14 cellular contexts compared by ENCODE assay signal in the genomic region with DNA sequence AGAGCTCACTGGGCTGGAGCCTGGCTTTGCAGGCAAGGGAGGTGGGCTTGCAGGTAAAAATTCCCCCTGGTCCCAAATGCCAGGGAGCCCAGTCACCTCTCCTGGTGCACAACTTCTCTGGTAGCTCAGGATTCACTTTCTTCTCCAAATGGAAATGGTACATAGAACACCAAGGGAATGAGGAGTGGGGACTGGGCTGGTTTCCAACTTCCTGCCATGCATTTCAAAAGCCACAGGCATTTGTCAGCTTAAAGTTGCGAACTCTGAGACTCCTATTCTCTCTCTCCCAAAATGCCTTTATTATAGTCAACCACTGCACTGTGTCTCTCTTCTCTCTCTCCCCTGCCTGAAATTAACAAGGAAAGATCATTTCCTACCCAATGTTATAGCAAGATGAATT.
A peak's percentile ranks its signal among the peaks of the same experiment; 100 is the strongest.
DNase-seq lines count a peak whose midpoint lies in the region; TF ChIP-seq lines count a peak whose summit lies in the region.
"Had no signal": no experiment of that assay in that cellular context is flagged by ENCODE, and none has a peak within 500 bp of the region (broad histone marks: within the 10 kb centered on the region; RNA-seq: fewer than 3 reads in every experiment).

No MANE protein-coding gene starts in this region.

- BruUV-seq in A673 (replicated peaks; lab: Mats Ljungman, UMichigan) = no TSS peak

- no peak overlapping the region for H3K27ac ChIP-seq in A673 (ENCODE audit: low read depth, low read length, poor library complexity, severe bottlenecking)

- no peak for TF ChIP-seq CTCF in A673 (conservative IDR thresholded peaks at IDR 0.05; ENCODE audit: low read depth, low read length)

- POLR2A ChIA-PET in A673 (lab: Charles Lee; ENCODE audit: low non-redundant PET) = no interaction called here

- DNase-seq in A673 (ENCODE audit: low spot score) = peak; percentile 1
- peak; percentile 71 for DNase-seq in M059J (ENCODE audit: low read depth)
- DNase-seq in adipocyte (ENCODE audit: low read depth) = peak; percentile 47
- peak; percentile 10 for DNase-seq in iPS-NIHi11 (ENCODE audit: low spot score)
- no peak for DNase-seq in NCI-H510A treated with DMSO at 0.1 percent for 48 hours (lab: John Stamatoyannopoulos, UW)
- no peak for DNase-seq in NCI-H2227 treated with DMSO at 0.1 percent for 48 hours (lab: John Stamatoyannopoulos, UW)
- no peak for DNase-seq in cortex of kidney (lab: John Stamatoyannopoulos, UW)
- DNase-seq in activated CD4-positive, alpha-beta T cell treated with anti-CD3 and anti-CD28 coated beads for 4 hours = no peak
- DNase-seq: COR-L47, KBM-7, MM.1S, NCI-H1105 treated with DMSO at 0.1 percent for 48 hours, NCI-H1930, NCI-H526 had no signal

- no peaks in the 10 kb centered on the region for H3K9me3 ChIP-seq in A673 (ENCODE audit: low read depth, low read length, poor library complexity, severe bottlenecking)
- no peaks in the 10 kb centered on the region for H3K9me3 ChIP-seq in adipocyte (ENCODE audit: control insufficient read depth, low read length)

- H3K9ac ChIP-seq in adipocyte (ENCODE audit: low read length) = no peak overlapping the region

- CTCF ChIA-PET in A673 (lab: Charles Lee) = no interaction called here

- H3K36me3 ChIP-seq in A673 (ENCODE audit: insufficient read depth, low read length, poor library complexity, severe bottlenecking) (no peaks in the 10 kb centered on the region), adipocyte (ENCODE audit: control insufficient read depth, insufficient read depth, low read length, severe bottlenecking) (peaks cover 4% of the 10 kb centered on the region)

- H3K4me1 ChIP-seq in A673 (ENCODE audit: insufficient read depth, low read length, poor library complexity, severe bottlenecking) (no peaks in the 10 kb centered on the region), adipocyte (ENCODE audit: control insufficient read depth, insufficient read depth, low read length) (no peaks in the 10 kb centered on the region)

- intact Hi-C loops in A673 (cut with micrococcal nuclease; ENCODE audit: unreplicated experiment) = no loop called here

- H3K4me3 ChIP-seq in A673 (ENCODE audit: low read depth, low read length, poor library complexity, severe bottlenecking) (no peak overlapping the region), adipocyte (ENCODE audit: low read length) (no peak overlapping the region)

- no peaks in the 10 kb centered on the region for H3K27me3 ChIP-seq in A673 (replicated peaks; ENCODE audit: insufficient read depth, low read depth, low read length, poor library complexity)
- H3K27me3 ChIP-seq in adipocyte (replicated peaks; ENCODE audit: control insufficient read depth, insufficient read depth, low read length) = no peaks in the 10 kb centered on the region

Comparison
In these comparisons a context has a peak if more than half of its experiments do, and no peak if none do; other contexts are left out.
1. DNase-seq: peak in A673 (single experiment), M059J (single experiment), adipocyte (single experiment) and iPS-NIHi11 (single experiment); none in NCI-H510A treated with DMSO at 0.1 percent for 48 hours (single experiment), NCI-H2227 treated with DMSO at 0.1 percent for 48 hours (single experiment), cortex of kidney (single experiment) and activated CD4-positive, alpha-beta T cell treated with anti-CD3 and anti-CD28 coated beads for 4 hours (0 of 2).